Comparison of ENCODE assay signal across 1 cellular context in genomic region chr10:20954519-20954918, GRCh38.
A peak's percentile ranks its signal among the peaks of the same experiment; 100 is the strongest.
TF ChIP-seq lines count a peak whose summit lies in the region.

No MANE protein-coding gene starts in this region.

TF ChIP-seq in H1, 55 proteins besides CTCF, POLR2A, EP300 and RAD21:
- 0 out of 2 replicates have a peak, but pooled peaks have one; percentile 54 for TF ChIP-seq RBBP5 (IDR thresholded peaks at IDR 0.05; ENCODE audit: borderline replicate concordance, low read depth, low read length)
- TF ChIP-seq MAX (IDR thresholded peaks at IDR 0.05): no peak
- peak; percentile 78; the same call in 1 of the 2 replicates for TF ChIP-seq SP1 (IDR thresholded peaks at IDR 0.05; ENCODE audit: low read depth, low read length)
- no peak for TF ChIP-seq RFX5 (IDR thresholded peaks at IDR 0.05; ENCODE audit: borderline replicate concordance, low read depth, low read length)
- no peak for TF ChIP-seq KDM4A (IDR thresholded peaks at IDR 0.05; ENCODE audit: low read depth, low read length, severe bottlenecking)
- 0 out of 2 replicates have a peak, but pooled peaks have one; percentile 28 for TF ChIP-seq CHD2 (IDR thresholded peaks at IDR 0.05; ENCODE audit: low read length)
- no peak for TF ChIP-seq ATF3 (IDR thresholded peaks at IDR 0.05; ENCODE audit: insufficient read depth, low read depth, low read length)
- peak in 1 of 2 experiments; percentile 19 for TF ChIP-seq BCL11A (IDR thresholded peaks at IDR 0.05; ENCODE audit: low read depth in 2 of 2, low read length in 2 of 2)
- no peak for TF ChIP-seq BACH1 (IDR thresholded peaks at IDR 0.05; ENCODE audit: low read length)
- no peak for TF ChIP-seq EZH2 (IDR thresholded peaks at IDR 0.05; ENCODE audit: low read depth, low read length, severe bottlenecking)
- peak; percentile 99 for TF ChIP-seq TEAD4 (IDR thresholded peaks at IDR 0.05; ENCODE audit: low read depth, low read length)
- TF ChIP-seq SP2 (IDR thresholded peaks at IDR 0.05; ENCODE audit: low read length): no peak
- TF ChIP-seq SIX5 (IDR thresholded peaks at IDR 0.05; ENCODE audit: low read depth, low read length): no peak
- TF ChIP-seq HDAC2 (IDR thresholded peaks at IDR 0.05; ENCODE audit: borderline replicate concordance in 1 of 2, low read depth in 2 of 2, low read length in 2 of 2): peak; percentile 24 to 92; a peak in 2 of 4 replicates
- TF ChIP-seq GABPA (IDR thresholded peaks at IDR 0.05; ENCODE audit: borderline replicate concordance, insufficient read depth, low read length): no peak
- peak; percentile 36; the same call in 1 of the 2 replicates for TF ChIP-seq EGR1 (IDR thresholded peaks at IDR 0.05; ENCODE audit: borderline replicate concordance, low read depth, low read length)
- 0 out of 2 replicates have a peak, but pooled peaks have one; percentile 29 for TF ChIP-seq CREB1 (IDR thresholded peaks at IDR 0.05)
- TF ChIP-seq ZNF274 (IDR thresholded peaks at IDR 0.05; ENCODE audit: borderline replicate concordance, extremely low read depth, low read length): no peak
- TF ChIP-seq TBP (IDR thresholded peaks at IDR 0.05; ENCODE audit: low read depth, low read length): no peak
- no peak for TF ChIP-seq JUN (IDR thresholded peaks at IDR 0.05; ENCODE audit: low read depth, low read length)
- TF ChIP-seq SIRT6 (IDR thresholded peaks at IDR 0.05; ENCODE audit: low read length): no peak
- TF ChIP-seq TCF12 (IDR thresholded peaks at IDR 0.05; ENCODE audit: low read depth, low read length): 0 out of 2 replicates have a peak, but pooled peaks have one; percentile 76
- no peak for TF ChIP-seq NANOG (IDR thresholded peaks at IDR 0.05; ENCODE audit: insufficient read depth, low read depth, low read length, poor library complexity, severe bottlenecking)
- TF ChIP-seq CTBP2 (IDR thresholded peaks at IDR 0.05; ENCODE audit: borderline replicate concordance, insufficient read depth, insufficient read length, low read length): peak; percentile 86
- peak; percentile 69 for TF ChIP-seq ASH2L (IDR thresholded peaks at IDR 0.05; ENCODE audit: low read length)
